In genomic region chr1:155859234-155859829, GRCh38 we compare ENCODE assay signal across 1 cellular context.
TF ChIP-seq lines count a peak whose summit lies in the region.

Gene SYT11 (plus strand): TSS chr1:155859567. CDS start chr1:155859762, 195 bp downstream.

TF ChIP-seq in HepG2, 621 proteins besides CTCF, POLR2A, EP300 and RAD21 (continues in another document):
- TF ChIP-seq ZNF83 (CRISPR knock-in tag; IDR thresholded peaks at IDR 0.05; ENCODE audit: borderline replicate concordance) (no peak), ZNF562 (CRISPR knock-in tag; IDR thresholded peaks at IDR 0.05; ENCODE audit: borderline replicate concordance) (no peak), GATAD1 (CRISPR knock-in tag; IDR thresholded peaks at IDR 0.05) (0 out of 2 replicates have a peak, but pooled peaks have one; percentile 46), DPF2 (CRISPR knock-in tag; IDR thresholded peaks at IDR 0.05; ENCODE audit: borderline replicate concordance, low read depth) (no peak), DZIP1 (CRISPR knock-in tag; IDR thresholded peaks at IDR 0.05) (no peak), NKX3-1 (CRISPR knock-in tag; IDR thresholded peaks at IDR 0.05) (no peak), ELF3 (CRISPR knock-in tag; IDR thresholded peaks at IDR 0.05) (peak; percentile 65), ZNF781 (CRISPR knock-in tag; IDR thresholded peaks at IDR 0.05; ENCODE audit: borderline replicate concordance, not compliant biosample characterization) (no peak), KLF13 (CRISPR knock-in tag; IDR thresholded peaks at IDR 0.05) (no peak), NFE2L1 (CRISPR knock-in tag; IDR thresholded peaks at IDR 0.05; ENCODE audit: borderline replicate concordance) (no peak), CENPT (CRISPR knock-in tag; IDR thresholded peaks at IDR 0.05; ENCODE audit: low read depth) (no peak), KMT2B (CRISPR knock-in tag; IDR thresholded peaks at IDR 0.05) (peak; percentile 39; the same call in 1 of the 2 replicates), NAIF1 (CRISPR knock-in tag; IDR thresholded peaks at IDR 0.05; ENCODE audit: borderline replicate concordance) (no peak), KAT8 (CRISPR knock-in tag; IDR thresholded peaks at IDR 0.05) (peak; percentile 64), ZNF224 (CRISPR knock-in tag; IDR thresholded peaks at IDR 0.05) (no peak), ASH2L (IDR thresholded peaks at IDR 0.05; ENCODE audit: insufficient read length, low read depth, low read length) (no peak), ZBTB2 (CRISPR knock-in tag; IDR thresholded peaks at IDR 0.05; ENCODE audit: low read depth) (0 out of 2 replicates have a peak, but pooled peaks have one; percentile 28), IRX3 (CRISPR knock-in tag; IDR thresholded peaks at IDR 0.05; ENCODE audit: borderline replicate concordance, low read depth) (no peak), ZNF772 (CRISPR knock-in tag; IDR thresholded peaks at IDR 0.05) (peak; percentile 50; the same call in 1 of the 2 replicates), SETDB1 (CRISPR knock-in tag; IDR thresholded peaks at IDR 0.05; ENCODE audit: borderline replicate concordance) (no peak), ZNF713 (CRISPR knock-in tag; IDR thresholded peaks at IDR 0.05) (no peak), PHF8 (CRISPR knock-in tag; IDR thresholded peaks at IDR 0.05) (no peak; the same call in 1 of the 2 replicates), MIER2 (CRISPR knock-in tag; IDR thresholded peaks at IDR 0.05) (no peak), ZBTB25 (CRISPR knock-in tag; IDR thresholded peaks at IDR 0.05) (peak; percentile 59; the same call in 1 of the 2 replicates), PHF20 (CRISPR knock-in tag; IDR thresholded peaks at IDR 0.05) (0 out of 2 replicates have a peak, but pooled peaks have one; percentile 41), HDAC2 (CRISPR knock-in tag; IDR thresholded peaks at IDR 0.05) (0 out of 2 replicates have a peak, but pooled peaks have one; percentile 34), ARID5B (CRISPR knock-in tag; IDR thresholded peaks at IDR 0.05) (no peak), EHMT2 (IDR thresholded peaks at IDR 0.05; ENCODE audit: borderline replicate concordance, low read depth, low read length) (no peak), ZNF674 (CRISPR knock-in tag; IDR thresholded peaks at IDR 0.05; ENCODE audit: low read depth) (no peak), HOMEZ (CRISPR knock-in tag; IDR thresholded peaks at IDR 0.05; ENCODE audit: low read depth) (peak; percentile 60), JDP2 (CRISPR knock-in tag; IDR thresholded peaks at IDR 0.05; ENCODE audit: borderline replicate concordance) (no peak), ETV5 (CRISPR knock-in tag; IDR thresholded peaks at IDR 0.05; ENCODE audit: borderline replicate concordance) (peak; percentile 35; the same call in 1 of the 2 replicates), ZNF432 (CRISPR knock-in tag; IDR thresholded peaks at IDR 0.05; ENCODE audit: borderline replicate concordance) (no peak), CENPBD1 (CRISPR knock-in tag; IDR thresholded peaks at IDR 0.05; ENCODE audit: borderline replicate concordance, low read depth) (no peak), XRCC5 (optimal IDR thresholded peaks at IDR 0.05; ENCODE audit: low read length) (peak; percentile 51), YEATS2 (CRISPR knock-in tag; IDR thresholded peaks at IDR 0.05; ENCODE audit: borderline replicate concordance) (peak; percentile 71; the same call in 1 of the 2 replicates), ZNF614 (CRISPR knock-in tag; IDR thresholded peaks at IDR 0.05; ENCODE audit: borderline replicate concordance) (no peak), ZNF589 (CRISPR knock-in tag; conservative IDR thresholded peaks at IDR 0.05) (0 out of 2 replicates have a peak, but pooled peaks have one; percentile 32), ZNF720 (CRISPR knock-in tag; IDR thresholded peaks at IDR 0.05) (no peak), SAP130 (CRISPR knock-in tag; IDR thresholded peaks at IDR 0.05; ENCODE audit: low read depth) (peak; percentile 72), ZNF276 (CRISPR knock-in tag; IDR thresholded peaks at IDR 0.05; ENCODE audit: low read depth) (no peak), ZNF143 (CRISPR knock-in tag; IDR thresholded peaks at IDR 0.05) (no peak), ZNF362 (CRISPR knock-in tag; IDR thresholded peaks at IDR 0.05; ENCODE audit: borderline replicate concordance) (no peak), SP4 (CRISPR knock-in tag; IDR thresholded peaks at IDR 0.05) (peak; percentile 54; the same call in 1 of the 2 replicates), SIX1 (CRISPR knock-in tag; IDR thresholded peaks at IDR 0.05; ENCODE audit: borderline replicate concordance) (no peak), ZMYM4 (CRISPR knock-in tag; IDR thresholded peaks at IDR 0.05) (0 out of 2 replicates have a peak, but pooled peaks have one; percentile 15), GPN1 (CRISPR knock-in tag; IDR thresholded peaks at IDR 0.05; ENCODE audit: borderline replicate concordance) (no peak), ZFAT (CRISPR knock-in tag; conservative IDR thresholded peaks at IDR 0.05) (no peak), PAX8 (CRISPR knock-in tag; IDR thresholded peaks at IDR 0.05; ENCODE audit: borderline replicate concordance) (no peak), CEBPB (IDR thresholded peaks at IDR 0.05; ENCODE audit: borderline replicate concordance, low read depth, low read length) (peak; percentile 42), TFDP2 (CRISPR knock-in tag; IDR thresholded peaks at IDR 0.05) (0 out of 2 replicates have a peak, but pooled peaks have one; percentile 6)
